Comparison of ENCODE assay signal across 8 cellular contexts in the genomic region with DNA sequence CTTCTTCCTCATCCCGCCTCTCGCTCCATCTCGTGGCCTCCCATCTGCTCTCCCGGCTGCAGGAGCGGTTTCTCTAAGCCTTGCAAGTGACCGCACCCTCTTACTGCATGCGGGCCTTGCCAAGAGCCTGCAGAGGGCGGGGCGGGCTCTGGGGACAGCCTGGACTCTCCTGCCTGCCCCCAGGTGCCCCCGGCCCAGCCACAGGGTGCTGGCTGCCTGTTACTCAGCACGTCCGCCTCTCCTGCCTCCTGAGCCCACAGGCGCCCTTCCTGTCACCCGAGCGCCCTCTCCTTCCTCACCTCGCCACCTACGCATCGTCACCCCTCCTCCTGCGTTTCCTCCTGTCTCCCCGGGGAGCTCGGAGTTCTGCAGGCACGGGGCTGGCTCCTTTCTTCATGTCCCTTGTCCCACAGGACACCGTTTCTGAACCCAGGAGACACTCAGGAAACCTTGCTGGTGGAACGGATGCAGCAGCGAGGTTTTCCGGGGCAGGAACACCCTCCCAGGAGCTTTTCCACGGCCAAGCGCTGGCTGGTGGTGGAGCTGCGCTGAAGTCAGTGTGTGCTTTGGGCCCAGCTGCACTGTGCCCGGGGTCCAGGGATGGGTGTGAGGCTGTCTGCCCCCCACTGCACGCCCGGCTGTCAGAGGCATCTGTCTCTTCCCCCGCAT. TPM values are rescaled to one million over a fixed set of nuclear protein-coding genes. Genes with fewer than 3 reads are reported as not detected.
DNase-seq lines count a peak whose midpoint lies in the region; ATAC-seq and TF ChIP-seq lines count a peak whose summit lies in the region.

No MANE protein-coding gene starts in this region.

- H3K36me3 Mint-ChIP-seq in nephron progenitor cell (ENCODE audit: low read depth), result peaks cover 14% of the 10 kb centered on the region

- ATAC-seq in HG03460 (IDR thresholded peaks at IDR 0.05; ENCODE audit: unreplicated experiment) (peak; percentile 62), HG03280 (IDR thresholded peaks at IDR 0.05; ENCODE audit: unreplicated experiment) (no peak)

- H3K27ac Mint-ChIP-seq in nephron progenitor cell, result peak overlapping the region; percentile 33

- intact Hi-C loops in tibial artery (cut with DNase I; ENCODE audit: low total_unique reads), result no loop called here

- H3K4me3 ChIP-seq in coronary artery (peak overlapping the region; percentile 39), tibial artery (peak overlapping the region in 1 of 2 donors; percentile 7)

- peak overlapping the region in 1 of 2 donors; percentile 20 for H3K27ac ChIP-seq in coronary artery
- H3K27ac ChIP-seq in tibial artery, result no peak overlapping the region

- H3K9me3 ChIP-seq in tibial artery, result peaks cover 0 to 7% (median 3%) of the 10 kb centered on the region in 3 donors

- peaks cover 0 to 21% (median 4%) of the 10 kb centered on the region in 4 donors for H3K4me1 ChIP-seq in tibial artery

- peaks cover 55% of the 10 kb centered on the region for H3K4me1 Mint-ChIP-seq in nephron progenitor cell

- H3K36me3 ChIP-seq in tibial artery, result peaks cover 0 to 10% (median 0%) of the 10 kb centered on the region in 3 donors

- peaks cover 16% of the 10 kb centered on the region for H3K9me3 Mint-ChIP-seq in nephron progenitor cell

- peak overlapping the region; percentile 60 for H3K4me3 Mint-ChIP-seq in nephron progenitor cell

- peaks cover 13% of the 10 kb centered on the region for H3K27me3 Mint-ChIP-seq in nephron progenitor cell (ENCODE audit: low read depth, poor library complexity)

- peak; percentile 86 for DNase-seq in A172 (ENCODE audit: low spot score)
- DNase-seq in GM19238 (ENCODE audit: insufficient read length, low spot score), result peak; percentile 48
- peak; percentile 42 for DNase-seq in activated CD4-positive, CD25-positive, alpha-beta regulatory T cell treated with anti-CD3 and anti-CD28 coated beads, Interleukin-2, amount 50 U/mL, for 16 hours (ENCODE audit: low read depth, low spot score)
- DNase-seq in coronary artery (ENCODE audit: low spot score), result no peak
- peak; percentile 15 for DNase-seq in nephron progenitor cell
- DNase-seq in tibial artery, result peak; percentile 40 to 72

- H3K27me3 ChIP-seq in tibial artery, result no peaks in the 10 kb centered on the region

- TF ChIP-seq CTCF in coronary artery (IDR thresholded peaks at IDR 0.05) (no peak), nephron progenitor cell (IDR thresholded peaks at IDR 0.05) (no peak), tibial artery (IDR thresholded peaks at IDR 0.05) (no peak)

RNA-seq across cellular contexts. Expression of a gene that starts 28.5 kb away (rescaled TPM):
- total RNA-seq in A172 (2014; rRNA removed; shearing (Covaris generic)), result 101 and 102 TPM in 2 replicates
